1 cellular context compared by ENCODE assay signal in genomic region chr12:122064034-122064777, GRCh38.
TF ChIP-seq lines count a peak whose summit lies in the region.

No MANE protein-coding gene starts in this region.

TF ChIP-seq in SK-N-SH treated with all-trans-retinoic acid at 6 μM for 48 hours, 23 proteins besides CTCF, POLR2A, EP300 and RAD21 (continued from another document):
- peak; percentile 57; the same call in 1 of the 2 replicates for TF ChIP-seq CREB5 (CRISPR knock-in tag; IDR thresholded peaks at IDR 0.05; ENCODE audit: low read depth)
- TF ChIP-seq ZNF565 (CRISPR knock-in tag; conservative IDR thresholded peaks at IDR 0.05; ENCODE audit: low read depth) = peak; percentile 94
- TF ChIP-seq, protein P1, sequence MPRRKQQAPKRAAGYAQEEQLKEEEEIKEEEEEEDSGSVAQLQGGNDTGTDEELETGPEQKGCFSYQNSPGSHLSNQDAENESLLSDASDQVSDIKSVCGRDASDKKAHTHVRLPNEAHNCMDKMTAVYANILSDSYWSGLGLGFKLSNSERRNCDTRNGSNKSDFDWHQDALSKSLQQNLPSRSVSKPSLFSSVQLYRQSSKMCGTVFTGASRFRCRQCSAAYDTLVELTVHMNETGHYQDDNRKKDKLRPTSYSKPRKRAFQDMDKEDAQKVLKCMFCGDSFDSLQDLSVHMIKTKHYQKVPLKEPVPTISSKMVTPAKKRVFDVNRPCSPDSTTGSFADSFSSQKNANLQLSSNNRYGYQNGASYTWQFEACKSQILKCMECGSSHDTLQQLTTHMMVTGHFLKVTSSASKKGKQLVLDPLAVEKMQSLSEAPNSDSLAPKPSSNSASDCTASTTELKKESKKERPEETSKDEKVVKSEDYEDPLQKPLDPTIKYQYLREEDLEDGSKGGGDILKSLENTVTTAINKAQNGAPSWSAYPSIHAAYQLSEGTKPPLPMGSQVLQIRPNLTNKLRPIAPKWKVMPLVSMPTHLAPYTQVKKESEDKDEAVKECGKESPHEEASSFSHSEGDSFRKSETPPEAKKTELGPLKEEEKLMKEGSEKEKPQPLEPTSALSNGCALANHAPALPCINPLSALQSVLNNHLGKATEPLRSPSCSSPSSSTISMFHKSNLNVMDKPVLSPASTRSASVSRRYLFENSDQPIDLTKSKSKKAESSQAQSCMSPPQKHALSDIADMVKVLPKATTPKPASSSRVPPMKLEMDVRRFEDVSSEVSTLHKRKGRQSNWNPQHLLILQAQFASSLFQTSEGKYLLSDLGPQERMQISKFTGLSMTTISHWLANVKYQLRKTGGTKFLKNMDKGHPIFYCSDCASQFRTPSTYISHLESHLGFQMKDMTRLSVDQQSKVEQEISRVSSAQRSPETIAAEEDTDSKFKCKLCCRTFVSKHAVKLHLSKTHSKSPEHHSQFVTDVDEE (CRISPR knock-in tag; IDR thresholded peaks at IDR 0.05) = peak; percentile 93
